In genomic region chr7:22563115-22563514, GRCh38 we compare ENCODE assay signal across 9 cellular contexts.
DNase-seq lines count a peak whose midpoint lies in the region; ATAC-seq and TF ChIP-seq lines count a peak whose summit lies in the region.
"Had no signal": no experiment of that assay in that cellular context is flagged by ENCODE, and none has a peak within 500 bp of the region (broad histone marks: within the 10 kb centered on the region; RNA-seq: fewer than 3 reads in every experiment).

No MANE protein-coding gene starts in this region.

- no peaks in the 10 kb centered on the region for H3K9me3 Mint-ChIP-seq in activated T-helper 2 cell treated with anti-CD3 and anti-CD28 coated beads, Interferon-gamma antibody, Interleukin-2, Interleukin-4, amounts not matched to agents 10 μg/mL and 5 μg/mL and 100 μg/mL, durations not matched to agents 14 hours and 24 hours and 36 hours

- ATAC-seq in HG03354 (IDR thresholded peaks at IDR 0.05; ENCODE audit: poor library complexity, severe bottlenecking, unreplicated experiment), result peak; percentile 37
- no peak for ATAC-seq in GM18873 (IDR thresholded peaks at IDR 0.05; ENCODE audit: low FRiP score, unreplicated experiment)
- ATAC-seq in HG03469 (IDR thresholded peaks at IDR 0.05; ENCODE audit: unreplicated experiment), result no peak

- H3K9me3 ChIP-seq in thyroid gland, result no peaks in the 10 kb centered on the region
- H3K9me3 ChIP-seq: neutrophil had no signal

- DNase-seq in ELR (ENCODE audit: low read depth) (peak; percentile 51), midbrain (lab: John Stamatoyannopoulos, UW) (peak; percentile 6), NCI-H2107 (lab: John Stamatoyannopoulos, UW) (no peak), thyroid gland (no peak)
- DNase-seq in activated T-helper 2 cell treated with anti-CD3 and anti-CD28 coated beads, Interferon-gamma antibody, Interleukin-2, Interleukin-4, amounts not matched to agents 10 μg/mL and 5 μg/mL and 100 μg/mL, durations not matched to agents 14 hours and 24 hours and 36 hours (ENCODE audit: low spot score), result no peak

- no peaks in the 10 kb centered on the region for H3K36me3 Mint-ChIP-seq in activated T-helper 2 cell treated with anti-CD3 and anti-CD28 coated beads, Interferon-gamma antibody, Interleukin-2, Interleukin-4, amounts not matched to agents 10 μg/mL and 5 μg/mL and 100 μg/mL, durations not matched to agents 14 hours and 24 hours and 36 hours (ENCODE audit: low read depth)

- intact Hi-C loops in activated T-helper 2 cell treated with anti-CD3 and anti-CD28 coated beads, Interferon-gamma antibody, Interleukin-2, Interleukin-4, amounts not matched to agents 10 μg/mL and 5 μg/mL and 100 μg/mL, durations not matched to agents 14 hours and 24 hours and 36 hours (cut with micrococcal nuclease), result loop anchor here (2.0 kb wide), 1 partner anchor 24 kb away; no protein-coding TSS in a partner anchor
- intact Hi-C loops in thyroid gland (cut with DNase I), result loop anchor here (5.0 kb wide), 3 partner anchors 164 to 494 kb away; partner anchors contain the start of gene IL6

- H3K4me3 ChIP-seq in thyroid gland (replicated peaks in 1 of 3), result no peak overlapping the region

- WGBS in thyroid gland, 2 donors, result 31 to 48% methylated on average over 9 of the region's 9 CpGs

- H3K4me1 ChIP-seq in thyroid gland, result peaks cover 5 to 52% of the 10 kb centered on the region in 2 donors

- no peaks in the 10 kb centered on the region for H3K36me3 ChIP-seq in thyroid gland
- H3K36me3 ChIP-seq: neutrophil had no signal

- peak overlapping the region; percentile 62 for H3K4me3 Mint-ChIP-seq in activated T-helper 2 cell treated with anti-CD3 and anti-CD28 coated beads, Interferon-gamma antibody, Interleukin-2, Interleukin-4, amounts not matched to agents 10 μg/mL and 5 μg/mL and 100 μg/mL, durations not matched to agents 14 hours and 24 hours and 36 hours (ENCODE audit: low read depth)

- TF ChIP-seq POLR2A in thyroid gland (IDR thresholded peaks at IDR 0.05), result no peak

- peaks cover 28% of the 10 kb centered on the region for H3K27me3 Mint-ChIP-seq in activated T-helper 2 cell treated with anti-CD3 and anti-CD28 coated beads, Interferon-gamma antibody, Interleukin-2, Interleukin-4, amounts not matched to agents 10 μg/mL and 5 μg/mL and 100 μg/mL, durations not matched to agents 14 hours and 24 hours and 36 hours (ENCODE audit: low read depth)

- peak overlapping the region in 1 of 3 donors; percentile 46 for H3K27ac ChIP-seq in thyroid gland
- H3K27ac ChIP-seq: neutrophil had no signal

- H3K27me3 ChIP-seq in thyroid gland, result no peaks in the 10 kb centered on the region

- H3K27ac Mint-ChIP-seq in activated T-helper 2 cell treated with anti-CD3 and anti-CD28 coated beads, Interferon-gamma antibody, Interleukin-2, Interleukin-4, amounts not matched to agents 10 μg/mL and 5 μg/mL and 100 μg/mL, durations not matched to agents 14 hours and 24 hours and 36 hours, result no peak overlapping the region

- peaks cover 52% of the 10 kb centered on the region for H3K4me1 Mint-ChIP-seq in activated T-helper 2 cell treated with anti-CD3 and anti-CD28 coated beads, Interferon-gamma antibody, Interleukin-2, Interleukin-4, amounts not matched to agents 10 μg/mL and 5 μg/mL and 100 μg/mL, durations not matched to agents 14 hours and 24 hours and 36 hours (ENCODE audit: low read depth)

- TF ChIP-seq CTCF in thyroid gland (IDR thresholded peaks at IDR 0.05), result no peak

Comparison
In these comparisons a context has a peak if more than half of its experiments do, and no peak if none do; other contexts are left out.
1. DNase-seq: peak in ELR (single experiment) and midbrain (single experiment); none in activated T-helper 2 cell treated with anti-CD3 and anti-CD28 coated beads, Interferon-gamma antibody, Interleukin-2, Interleukin-4, amounts not matched to agents 10 μg/mL and 5 μg/mL and 100 μg/mL, durations not matched to agents 14 hours and 24 hours and 36 hours (single experiment), NCI-H2107 (single experiment) and thyroid gland (0 of 2).